ENCODE assay signal across 28 cellular contexts in the genomic region with DNA sequence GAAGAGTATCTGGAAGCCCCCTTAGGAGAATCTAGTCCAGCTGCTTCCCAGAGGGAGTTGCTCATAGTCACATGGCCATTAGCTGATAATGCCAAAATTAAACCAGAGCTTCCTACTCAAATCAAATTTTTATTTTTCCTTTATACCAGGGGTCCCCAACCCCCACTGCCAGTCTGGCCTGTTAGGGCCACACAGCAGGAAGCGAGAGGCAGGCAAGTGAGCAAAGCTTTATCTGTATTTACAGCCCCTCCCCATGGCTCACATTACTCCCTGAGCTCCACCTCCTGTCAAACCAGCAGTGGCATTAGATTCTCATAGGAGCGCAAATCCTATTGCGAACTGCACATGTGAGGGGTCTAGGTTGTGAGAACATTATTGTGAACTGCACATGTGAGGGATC. TPM values are rescaled to one million over a fixed set of nuclear protein-coding genes. Genes with fewer than 3 reads are reported as not detected.
A peak's percentile ranks its signal among the peaks of the same experiment; 100 is the strongest.
DNase-seq lines count a peak whose midpoint lies in the region; ATAC-seq and TF ChIP-seq lines count a peak whose summit lies in the region.
"Had no signal": no experiment of that assay in that cellular context is flagged by ENCODE, and none has a peak within 500 bp of the region (broad histone marks: within the 10 kb centered on the region; RNA-seq: fewer than 3 reads in every experiment).

No MANE protein-coding gene starts in this region.

- H3K4me2 ChIP-seq in neural progenitor cell: no peak overlapping the region

- H3K27me3 ChIP-seq in BE2C (no peaks in the 10 kb centered on the region), neural progenitor cell (no peaks in the 10 kb centered on the region)
- H3K27me3 ChIP-seq: gastroesophageal sphincter, hepatocyte, vagina had no signal

- no peaks in the 10 kb centered on the region for H3K79me2 ChIP-seq in neural progenitor cell (ENCODE audit: low read depth)
- H3K79me2 ChIP-seq: hepatocyte had no signal

- H4K20me1 ChIP-seq in neural progenitor cell (ENCODE audit: low read depth): no peaks in the 10 kb centered on the region

- H3K9me3 ChIP-seq in BE2C (no peaks in the 10 kb centered on the region), mucosa of descending colon (no peaks in the 10 kb centered on the region), neural progenitor cell (ENCODE audit: low read depth) (no peaks in the 10 kb centered on the region)
- H3K9me3 ChIP-seq: gastroesophageal sphincter, HAP-1, thoracic aorta, vagina had no signal

- ATAC-seq in T-cell (replicated peaks in 1 of 4): no peak
- ATAC-seq in mucosa of descending colon: peak; percentile 42
- ATAC-seq in HG03442 (IDR thresholded peaks at IDR 0.05; ENCODE audit: unreplicated experiment): no peak
- ATAC-seq in esophagus mucosa: no peak
- ATAC-seq: gastroesophageal sphincter; left cardiac atrium; stimulated activated naive CD8-positive, alpha-beta T cell treated with anti-CD3 and anti-CD28 coated beads, Interleukin-15, Interleukin-2, amounts not matched to agents 100 U/mL and 50 U/mL, for 24 hours had no signal

- DNase-seq in NCI-H82 (lab: John Stamatoyannopoulos, UW) (peak; percentile 10), NCI-H82 treated with DMSO at 0.1 percent for 48 hours (lab: John Stamatoyannopoulos, UW; ENCODE audit: unreplicated experiment) (no peak), BE2C (peak; percentile 18), T-cell (peak in 1 of 34 experiments; percentile 6), mucosa of descending colon (no peak), neural progenitor cell (ENCODE audit: low spot score) (no peak)
- DNase-seq: activated CD4-positive, alpha-beta T cell treated with anti-CD3 and anti-CD28 coated beads for 4 hours; DMS53; dorsolateral prefrontal cortex; IMR-90; left cardiac atrium; NCI-H1105 treated with DMSO at 0.1 percent for 48 hours; NCI-H2029 treated with DMSO at 0.1 percent for 48 hours; NCI-H345; NCI-H748 treated with DMSO at 0.1 percent for 48 hours; occipital lobe; stimulated activated naive CD8-positive, alpha-beta T cell treated with anti-CD3 and anti-CD28 coated beads, Interleukin-15, Interleukin-2, amounts not matched to agents 100 U/mL and 50 U/mL, for 24 hours had no signal

- no peaks in the 10 kb centered on the region for H3F3A ChIP-seq in neural progenitor cell (ENCODE audit: low read depth)

- H2AFZ ChIP-seq in neural progenitor cell (replicated peaks): no peak overlapping the region

- H3K9me3 Mint-ChIP-seq in T-cell (no peaks in the 10 kb centered on the region), neural progenitor cell (peaks cover 4% of the 10 kb centered on the region)
- H3K9me3 Mint-ChIP-seq: T-helper 1 cell treated with Interleukin-12 subunit alpha and Interleukin-12 subunit beta and Interleukin-4 antibody, amounts not matched to agents 30 μg/mL and 1 μg/mL, for 36 hours had no signal

- H3K4me1 ChIP-seq in BE2C: no peaks in the 10 kb centered on the region
- H3K4me1 ChIP-seq in mucosa of descending colon (ENCODE audit: low read depth): no peaks in the 10 kb centered on the region
- H3K4me1 ChIP-seq in neural progenitor cell: no peaks in the 10 kb centered on the region
- H3K4me1 ChIP-seq: gastroesophageal sphincter, HAP-1, vagina had no signal

- no peaks in the 10 kb centered on the region for H3K36me3 ChIP-seq in BE2C
- no peaks in the 10 kb centered on the region for H3K36me3 ChIP-seq in mucosa of descending colon (ENCODE audit: low read depth)
- no peaks in the 10 kb centered on the region for H3K36me3 ChIP-seq in neural progenitor cell
- H3K36me3 ChIP-seq: gastroesophageal sphincter, HAP-1, thoracic aorta, vagina had no signal

- intact Hi-C loops in mucosa of descending colon (cut with DNase I, micrococcal nuclease): no loop called here

- CTCF ChIA-PET in T-cell (lab: Charles Lee): interaction anchor here (0.6 to 2.6 kb wide), 4 partner anchors 9 to 1885 kb away, joined by 3 to 17 read pairs (median 4); no protein-coding TSS in a partner anchor

- H3K27me3 Mint-ChIP-seq in T-cell (no peaks in the 10 kb centered on the region), neural progenitor cell (ENCODE audit: insufficient read depth, low read depth) (peaks cover 7% of the 10 kb centered on the region)

- H3K4me3 ChIP-seq in BE2C (ENCODE audit: low read depth, low read length) (no peak overlapping the region), mucosa of descending colon (no peak overlapping the region), neural progenitor cell (no peak overlapping the region)
- H3K4me3 ChIP-seq: dorsolateral prefrontal cortex, gastroesophageal sphincter, HAP-1, hepatocyte, SK-N-MC, thoracic aorta, vagina had no signal

- H3K36me3 Mint-ChIP-seq in T-cell (no peaks in the 10 kb centered on the region), neural progenitor cell (no peaks in the 10 kb centered on the region)
- H3K36me3 Mint-ChIP-seq: brain had no signal

- H3K27ac Mint-ChIP-seq in T-cell (peak overlapping the region; percentile 92), neural progenitor cell (no peak overlapping the region)
- H3K27ac Mint-ChIP-seq: brain had no signal

- H3K27ac ChIP-seq in neural progenitor cell: no peak overlapping the region
- H3K27ac ChIP-seq: 22Rv1, dorsolateral prefrontal cortex, gastroesophageal sphincter, SK-N-MC, thoracic aorta, vagina had no signal

- no peak overlapping the region for H3K9ac ChIP-seq in neural progenitor cell

- POLR2A ChIA-PET in T-cell (lab: Charles Lee): interaction anchor here (0.6 to 1.5 kb wide), 4 partner anchors 10 to 71 kb away, joined by 3 to 5 read pairs (median 4); no protein-coding TSS in a partner anchor

- no peak for TF ChIP-seq CTCF in BE2C (IDR thresholded peaks at IDR 0.05; ENCODE audit: low read depth, low read length)
- TF ChIP-seq CTCF in mucosa of descending colon (IDR thresholded peaks at IDR 0.05): no peak
- TF ChIP-seq CTCF in neural progenitor cell (IDR thresholded peaks at IDR 0.05): no peak

- peak overlapping the region in 1 of 3 donors; percentile 78 for H3K4me3 Mint-ChIP-seq in T-cell
- H3K4me3 Mint-ChIP-seq in neural progenitor cell: no peak overlapping the region
- H3K4me3 Mint-ChIP-seq: brain had no signal

- H3K4me1 Mint-ChIP-seq in T-cell (peaks cover 72 to 79% (median 79%) of the 10 kb centered on the region in 3 donors), neural progenitor cell (no peaks in the 10 kb centered on the region)
- H3K4me1 Mint-ChIP-seq: brain had no signal

RNA-seq across cellular contexts. Expression of a gene that starts 19.2 kb away (rescaled TPM):
- polyA plus RNA-seq in BE2C (2012; ENCODE audit: insufficient read depth, insufficient read length, low read depth): not detected
- total RNA-seq in T-cell (1 to 10 TPM; 1.2 to 2.0 (median 1.2) TPM), mucosa of descending colon (1 to 10 TPM in 2 of 3 donors, under 1 TPM in 1; 0.38 to 2.0 (median 1.1) TPM), esophagus mucosa (0.60 TPM), neural progenitor cell (ENCODE audit: low replicate concordance) (not detected in 2 replicates)
- total RNA-seq: vagina had no signal

Comparison
In these comparisons a context has a peak if more than half of its experiments do, and no peak if none do; other contexts are left out.
1. DNase-seq: peak in NCI-H82 (single experiment) and BE2C (single experiment); none in NCI-H82 treated with DMSO at 0.1 percent for 48 hours (single experiment), mucosa of descending colon (0 of 3) and neural progenitor cell (single experiment).